11 cellular contexts compared by ENCODE assay signal in genomic region chr3:115359507-115359906, GRCh38.
DNase-seq lines count a peak whose midpoint lies in the region; ATAC-seq and TF ChIP-seq lines count a peak whose summit lies in the region.
"Had no signal": no experiment of that assay in that cellular context is flagged by ENCODE, and none has a peak within 500 bp of the region (broad histone marks: within the 10 kb centered on the region; RNA-seq: fewer than 3 reads in every experiment).

No MANE protein-coding gene starts in this region.

- H3K27ac ChIP-seq in brain microvascular endothelial cell (no peak overlapping the region), uterus (no peak overlapping the region), gastroesophageal sphincter (no peak overlapping the region)
- H3K27ac ChIP-seq: left lung had no signal

- DNase-seq in EL: peak; percentile 5
- DNase-seq in brain microvascular endothelial cell: peak; percentile 12
- no peak for DNase-seq in uterus
- no peak for DNase-seq in NCI-H446 (lab: John Stamatoyannopoulos, UW)
- no peak for DNase-seq in COLO829 (ENCODE audit: low spot score)
- DNase-seq: left lung, NCI-H1048, T-helper 9 cell had no signal

- H3K36me3 ChIP-seq in brain microvascular endothelial cell (replicated peaks) (no peaks in the 10 kb centered on the region), uterus (no peaks in the 10 kb centered on the region), gastroesophageal sphincter (no peaks in the 10 kb centered on the region)
- H3K36me3 ChIP-seq: left lung had no signal

- intact Hi-C loops in uterus (cut with DNase I; ENCODE audit: low total_unique reads): no loop called here

- H3K27me3 ChIP-seq in brain microvascular endothelial cell (replicated peaks) (no peaks in the 10 kb centered on the region), uterus (no peaks in the 10 kb centered on the region), gastroesophageal sphincter (no peaks in the 10 kb centered on the region)
- H3K27me3 ChIP-seq: left lung had no signal

- H3K4me1 ChIP-seq in uterus (no peaks in the 10 kb centered on the region), gastroesophageal sphincter (no peaks in the 10 kb centered on the region)
- H3K4me1 ChIP-seq: left lung had no signal

- in situ Hi-C loops in brain microvascular endothelial cell (cut with HindIII; ENCODE audit: low pct_ligation_motif_present, low sequenced_read_pairs): no loop called here

- no peaks in the 10 kb centered on the region for H3K9me3 ChIP-seq in uterus
- H3K9me3 ChIP-seq in gastroesophageal sphincter: no peaks in the 10 kb centered on the region
- H3K9me3 ChIP-seq: left lung had no signal

- ATAC-seq in GM19438 (IDR thresholded peaks at IDR 0.05; ENCODE audit: low read depth, unreplicated experiment): peak; percentile 97
- peak; percentile 97 for ATAC-seq in HG03095 (IDR thresholded peaks at IDR 0.05; ENCODE audit: unreplicated experiment)
- no peak for ATAC-seq in gastroesophageal sphincter
- ATAC-seq: left lung had no signal

- WGBS in gastroesophageal sphincter (ENCODE audit: low coverage in 1 of 2), 2 donors: 8 to 32% methylated on average over 2 of the region's 2 CpGs

- H3K4me3 ChIP-seq in brain microvascular endothelial cell (ENCODE audit: low read depth, low read length): no peak overlapping the region
- no peak overlapping the region for H3K4me3 ChIP-seq in uterus
- no peak overlapping the region for H3K4me3 ChIP-seq in gastroesophageal sphincter
- H3K4me3 ChIP-seq: left lung had no signal

- TF ChIP-seq POLR2A in uterus (IDR thresholded peaks at IDR 0.05): no peak
- TF ChIP-seq POLR2A in gastroesophageal sphincter (IDR thresholded peaks at IDR 0.05): no peak

- TF ChIP-seq CTCF in brain microvascular endothelial cell (IDR thresholded peaks at IDR 0.05; ENCODE audit: low read depth, low read length, missing control alignments): no peak
- TF ChIP-seq CTCF in uterus (IDR thresholded peaks at IDR 0.05): no peak
- TF ChIP-seq CTCF in gastroesophageal sphincter (IDR thresholded peaks at IDR 0.05): no peak

- no peak for TF ChIP-seq EP300 in gastroesophageal sphincter (IDR thresholded peaks at IDR 0.05)

Comparison
In these comparisons a context has a peak if more than half of its experiments do, and no peak if none do; other contexts are left out.
1. DNase-seq: peak in EL (single experiment) and brain microvascular endothelial cell (single experiment); none in uterus (0 of 2), NCI-H446 (0 of 2) and COLO829 (single experiment).